Comparison of ENCODE assay signal across 17 cellular contexts in genomic region chr1:153364181-153364580, GRCh38. TPM values are rescaled to one million over a fixed set of nuclear protein-coding genes. Genes with fewer than 3 reads are reported as not detected.
"Had no signal": no experiment of that assay in that cellular context is flagged by ENCODE, and none has a peak within 500 bp of the region (broad histone marks: within the 10 kb centered on the region; RNA-seq: fewer than 3 reads in every experiment).

No MANE protein-coding gene starts in this region.

- H3K36me3 Mint-ChIP-seq: naive B cell; stimulated activated effector memory CD8-positive, alpha-beta T cell treated with anti-CD3 and anti-CD28 coated beads, Interleukin-12 subunit alpha, Interleukin-12 subunit beta, amount 100 ng/mL, for 72 hours had no signal

- H3K27ac ChIP-seq: gastrocnemius medialis, pancreas, sigmoid colon, thyroid gland, vagina had no signal

- H3K27ac Mint-ChIP-seq: activated naive CD8-positive, alpha-beta T cell treated with anti-CD3 and anti-CD28 coated beads, Interleukin-2, amount 50 U/mL, for 24 hours; stimulated activated effector memory CD8-positive, alpha-beta T cell treated with anti-CD3 and anti-CD28 coated beads, Interleukin-12 subunit alpha, Interleukin-12 subunit beta, amount 100 ng/mL, for 72 hours had no signal

- DNase-seq: activated CD4-positive, CD25-positive, alpha-beta regulatory T cell treated with anti-CD3 and anti-CD28 coated beads, Interleukin-2, amount 50 U/mL, for 72 hours; activated naive CD4-positive, alpha-beta T cell treated with Interleukin-2 at 50 U/mL for 16 hours; activated naive CD8-positive, alpha-beta T cell treated with anti-CD3 and anti-CD28 coated beads, Interleukin-2, amount 50 U/mL, for 24 hours; activated T-cell treated with anti-CD3 and anti-CD28 coated beads for 4 hours; aorta; gastrocnemius medialis; left lung; naive B cell; pancreas; sigmoid colon; T-helper 9 cell; thyroid gland had no signal

- H3K9me3 ChIP-seq: gastrocnemius medialis, left lung, pancreas, sigmoid colon, thyroid gland, vagina had no signal

- H3K4me1 ChIP-seq: pancreas, sigmoid colon, thyroid gland had no signal

- H3K4me3 Mint-ChIP-seq: activated naive CD8-positive, alpha-beta T cell treated with anti-CD3 and anti-CD28 coated beads, Interleukin-2, amount 50 U/mL, for 24 hours; naive B cell; stimulated activated effector memory CD8-positive, alpha-beta T cell treated with anti-CD3 and anti-CD28 coated beads, Interleukin-12 subunit alpha, Interleukin-12 subunit beta, amount 100 ng/mL, for 72 hours had no signal

- H3K4me3 ChIP-seq: gastrocnemius medialis, left lung, pancreas, sigmoid colon, thyroid gland, vagina had no signal

- H3K9me3 Mint-ChIP-seq: activated naive CD8-positive, alpha-beta T cell treated with anti-CD3 and anti-CD28 coated beads, Interleukin-2, amount 50 U/mL, for 24 hours; naive B cell; stimulated activated effector memory CD8-positive, alpha-beta T cell treated with anti-CD3 and anti-CD28 coated beads, Interleukin-12 subunit alpha, Interleukin-12 subunit beta, amount 100 ng/mL, for 72 hours had no signal

- ATAC-seq: activated naive CD8-positive, alpha-beta T cell treated with anti-CD3 and anti-CD28 coated beads, Interleukin-2, amount 50 U/mL, for 24 hours; gastrocnemius medialis; left lung; stimulated activated effector memory CD8-positive, alpha-beta T cell treated with anti-CD3 and anti-CD28 coated beads, Interleukin-12 subunit alpha, Interleukin-12 subunit beta, amount 100 ng/mL, for 72 hours had no signal

- H3K4me1 Mint-ChIP-seq: activated naive CD8-positive, alpha-beta T cell treated with anti-CD3 and anti-CD28 coated beads, Interleukin-2, amount 50 U/mL, for 24 hours; naive B cell; stimulated activated effector memory CD8-positive, alpha-beta T cell treated with anti-CD3 and anti-CD28 coated beads, Interleukin-12 subunit alpha, Interleukin-12 subunit beta, amount 100 ng/mL, for 72 hours had no signal

- H3K36me3 ChIP-seq: gastrocnemius medialis, pancreas, sigmoid colon, thyroid gland, vagina had no signal

- H3K27me3 ChIP-seq: gastrocnemius medialis, left lung, pancreas, sigmoid colon, thyroid gland, vagina had no signal

RNA-seq across cellular contexts. Expression of gene S100A9, which starts 6.5 kb away (rescaled TPM):
- total RNA-seq: chondrocyte, fibroblast of lung had no signal
- polyA plus RNA-seq: fibroblast of lung had no signal

RNA-seq across cellular contexts. Expression of gene S100A12, which starts 11.2 kb away (rescaled TPM):
- total RNA-seq: chondrocyte, fibroblast of lung, sigmoid colon, thyroid gland had no signal
- polyA plus RNA-seq: fibroblast of lung had no signal

RNA-seq across cellular contexts. Expression of gene PGLYRP4, which starts 15.5 kb away (rescaled TPM):
- total RNA-seq: aorta, chondrocyte, fibroblast of lung, gastrocnemius medialis, left lung, mononuclear cell, sigmoid colon, thyroid gland had no signal
- polyA plus RNA-seq: aorta, fibroblast of lung, pancreas had no signal

RNA-seq across cellular contexts. Expression of gene S100A8, which starts 26.7 kb away (rescaled TPM):
- total RNA-seq: chondrocyte, fibroblast of lung had no signal
- polyA plus RNA-seq: fibroblast of lung had no signal

RNA-seq across cellular contexts. Expression of gene PGLYRP3, which starts 51.4 kb away (rescaled TPM):
- total RNA-seq: aorta, chondrocyte, fibroblast of lung, gastrocnemius medialis, left lung, mononuclear cell, pancreas, sigmoid colon, thyroid gland had no signal
- polyA plus RNA-seq: aorta, fibroblast of lung, pancreas had no signal
